1 cellular context compared by ENCODE assay signal in genomic region chr1:88698140-88698539, GRCh38.
A peak's percentile ranks its signal among the peaks of the same experiment; 100 is the strongest.
TF ChIP-seq lines count a peak whose summit lies in the region.

No MANE protein-coding gene starts in this region.

TF ChIP-seq in H1, 55 proteins besides CTCF, POLR2A, EP300 and RAD21:
- TF ChIP-seq KDM1A (IDR thresholded peaks at IDR 0.05; ENCODE audit: borderline replicate concordance, low read length) (no peak), JUND (IDR thresholded peaks at IDR 0.05; ENCODE audit: low read length) (peak; percentile 80)
TF ChIP-seq in H1: peak in this region for 1.
